ENCODE assay signal across 1 cellular context in genomic region chr5:51404256-51404655, GRCh38.
TF ChIP-seq lines count a peak whose summit lies in the region.

No MANE protein-coding gene starts in this region.

TF ChIP-seq in K562, 482 proteins besides CTCF, POLR2A, EP300 and RAD21:
- TF ChIP-seq, protein P1, sequence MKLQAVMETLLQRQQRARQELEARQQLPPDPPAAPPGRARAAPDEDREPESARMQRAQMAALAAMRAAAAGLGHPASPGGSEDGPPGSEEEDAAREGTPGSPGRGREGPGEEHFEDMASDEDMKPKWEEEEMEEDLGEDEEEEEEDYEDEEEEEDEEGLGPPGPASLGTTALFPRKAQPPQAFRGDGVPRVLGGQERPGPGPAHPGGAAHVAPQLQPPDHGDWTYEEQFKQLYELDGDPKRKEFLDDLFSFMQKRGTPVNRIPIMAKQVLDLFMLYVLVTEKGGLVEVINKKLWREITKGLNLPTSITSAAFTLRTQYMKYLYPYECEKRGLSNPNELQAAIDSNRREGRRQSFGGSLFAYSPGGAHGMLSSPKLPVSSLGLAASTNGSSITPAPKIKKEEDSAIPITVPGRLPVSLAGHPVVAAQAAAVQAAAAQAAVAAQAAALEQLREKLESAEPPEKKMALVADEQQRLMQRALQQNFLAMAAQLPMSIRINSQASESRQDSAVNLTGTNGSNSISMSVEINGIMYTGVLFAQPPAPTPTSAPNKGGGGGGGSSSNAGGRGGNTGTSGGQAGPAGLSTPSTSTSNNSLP (IDR thresholded peaks at IDR 0.05; ENCODE audit: borderline replicate concordance, low read depth, low read length): no peak
- TF ChIP-seq, protein P2, sequence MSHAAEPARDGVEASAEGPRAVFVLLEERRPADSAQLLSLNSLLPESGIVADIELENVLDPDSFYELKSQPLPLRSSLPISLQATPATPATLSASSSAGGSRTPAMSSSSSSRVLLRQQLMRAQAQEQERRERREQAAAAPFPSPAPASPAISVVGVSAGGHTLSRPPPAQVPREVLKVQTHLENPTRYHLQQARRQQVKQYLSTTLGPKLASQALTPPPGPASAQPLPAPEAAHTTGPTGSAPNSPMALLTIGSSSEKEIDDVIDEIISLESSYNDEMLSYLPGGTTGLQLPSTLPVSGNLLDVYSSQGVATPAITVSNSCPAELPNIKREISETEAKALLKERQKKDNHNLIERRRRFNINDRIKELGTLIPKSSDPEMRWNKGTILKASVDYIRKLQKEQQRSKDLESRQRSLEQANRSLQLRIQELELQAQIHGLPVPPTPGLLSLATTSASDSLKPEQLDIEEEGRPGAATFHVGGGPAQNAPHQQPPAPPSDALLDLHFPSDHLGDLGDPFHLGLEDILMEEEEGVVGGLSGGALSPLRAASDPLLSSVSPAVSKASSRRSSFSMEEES (CRISPR knock-in tag; IDR thresholded peaks at IDR 0.05): 0 out of 2 replicates have a peak, but pooled peaks have one; percentile 12
- TF ChIP-seq CREB1 (IDR thresholded peaks at IDR 0.05): no peak
- no peak for TF ChIP-seq CREB1 (CRISPR knock-in tag; IDR thresholded peaks at IDR 0.05)
- TF ChIP-seq, protein P3, sequence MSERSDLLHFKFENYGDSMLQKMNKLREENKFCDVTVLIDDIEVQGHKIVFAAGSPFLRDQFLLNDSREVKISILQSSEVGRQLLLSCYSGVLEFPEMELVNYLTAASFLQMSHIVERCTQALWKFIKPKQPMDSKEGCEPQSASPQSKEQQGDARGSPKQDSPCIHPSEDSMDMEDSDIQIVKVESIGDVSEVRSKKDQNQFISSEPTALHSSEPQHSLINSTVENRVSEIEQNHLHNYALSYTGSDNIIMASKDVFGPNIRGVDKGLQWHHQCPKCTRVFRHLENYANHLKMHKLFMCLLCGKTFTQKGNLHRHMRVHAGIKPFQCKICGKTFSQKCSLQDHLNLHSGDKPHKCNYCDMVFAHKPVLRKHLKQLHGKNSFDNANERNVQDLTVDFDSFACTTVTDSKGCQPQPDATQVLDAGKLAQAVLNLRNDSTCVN (CRISPR knock-in tag; IDR thresholded peaks at IDR 0.05): no peak
